ENCODE assay signal across 14 cellular contexts in genomic region chr2:100767224-100767653, GRCh38. TPM values are rescaled to one million over a fixed set of nuclear protein-coding genes. Genes with fewer than 3 reads are reported as not detected.
DNase-seq lines count a peak whose midpoint lies in the region; ATAC-seq and TF ChIP-seq lines count a peak whose summit lies in the region.
"Had no signal": no experiment of that assay in that cellular context is flagged by ENCODE, and none has a peak within 500 bp of the region (broad histone marks: within the 10 kb centered on the region; RNA-seq: fewer than 3 reads in every experiment).

No MANE protein-coding gene starts in this region.

- H3K27me3 ChIP-seq in osteoblast (ENCODE audit: insufficient read depth, low read length), result no peaks in the 10 kb centered on the region
- H3K27me3 ChIP-seq in upper lobe of right lung, result no peaks in the 10 kb centered on the region
- H3K27me3 ChIP-seq: vagina had no signal

- H3K79me2 ChIP-seq in osteoblast (ENCODE audit: insufficient read depth, low read length), result no peaks in the 10 kb centered on the region

- no peak for ATAC-seq in activated T-cell treated with anti-CD3 and anti-CD28 coated beads, Interleukin-2, amount 50 U/mL, for 4 hours
- ATAC-seq in upper lobe of right lung, result no peak
- ATAC-seq: natural killer cell had no signal

- H3K4me1 Mint-ChIP-seq in activated T-cell treated with anti-CD3 and anti-CD28 coated beads, Interleukin-2, amount 50 U/mL, for 4 hours (ENCODE audit: low read depth), result no peaks in the 10 kb centered on the region
- H3K4me1 Mint-ChIP-seq: CD4-positive, alpha-beta memory T cell; natural killer cell had no signal

- H3K9me3 ChIP-seq in osteoblast (ENCODE audit: low read depth, low read length), result no peaks in the 10 kb centered on the region
- no peaks in the 10 kb centered on the region for H3K9me3 ChIP-seq in upper lobe of right lung
- H3K9me3 ChIP-seq: vagina had no signal

- peaks cover 19% of the 10 kb centered on the region for H3K4me1 ChIP-seq in osteoblast (ENCODE audit: insufficient read depth, low read length)
- no peaks in the 10 kb centered on the region for H3K4me1 ChIP-seq in upper lobe of right lung

- H3K36me3 ChIP-seq in osteoblast (ENCODE audit: insufficient read depth, low read length) (no peaks in the 10 kb centered on the region), upper lobe of right lung (no peaks in the 10 kb centered on the region)
- H3K36me3 ChIP-seq: vagina had no signal

- H3K27ac ChIP-seq in osteoblast (ENCODE audit: low read depth, low read length) (peak overlapping the region; percentile 56), upper lobe of right lung (no peak overlapping the region)
- H3K27ac ChIP-seq: KMS-11 had no signal

- no peak overlapping the region for H3K4me3 ChIP-seq in epithelial cell of esophagus (ENCODE audit: low read length)
- H3K4me3 ChIP-seq in osteoblast (ENCODE audit: insufficient read depth, low read length), result no peak overlapping the region
- no peak overlapping the region for H3K4me3 ChIP-seq in upper lobe of right lung
- H3K4me3 ChIP-seq: vagina had no signal

- H3K27me3 Mint-ChIP-seq in activated T-cell treated with anti-CD3 and anti-CD28 coated beads, Interleukin-2, amount 50 U/mL, for 4 hours (ENCODE audit: low read depth), result peaks cover 14% of the 10 kb centered on the region

- peak overlapping the region; percentile 22 for H3K4me2 ChIP-seq in osteoblast (ENCODE audit: insufficient read depth, low read length)
- H3K4me2 ChIP-seq: KMS-11 had no signal

- no peak overlapping the region for H3K4me3 Mint-ChIP-seq in activated T-cell treated with anti-CD3 and anti-CD28 coated beads, Interleukin-2, amount 50 U/mL, for 4 hours
- H3K4me3 Mint-ChIP-seq: CD4-positive, alpha-beta memory T cell; natural killer cell had no signal

- DNase-seq in EH (ENCODE audit: low read depth), result peak; percentile 97
- peak; percentile 72 for DNase-seq in RKO (ENCODE audit: low spot score)
- DNase-seq in epithelial cell of esophagus (ENCODE audit: low read depth), result peak; percentile 58
- no peak for DNase-seq in osteoblast (ENCODE audit: insufficient read length, low spot score, missing footprints)
- DNase-seq in NOMO-1 (lab: John Stamatoyannopoulos, UW; ENCODE audit: unreplicated experiment in 2 of 2), result no peak
- no peak for DNase-seq in NCI-H2029 treated with DMSO at 0.1 percent for 48 hours (lab: John Stamatoyannopoulos, UW)
- DNase-seq in activated T-cell treated with anti-CD3 and anti-CD28 coated beads, Interleukin-2, amount 50 U/mL, for 4 hours, result no peak
- DNase-seq in upper lobe of right lung, result no peak
- DNase-seq: CD4-positive, alpha-beta memory T cell; islet precursor cell; natural killer cell; NCI-H2107 had no signal

- H4K20me1 ChIP-seq in osteoblast (ENCODE audit: insufficient read depth, low read length), result no peaks in the 10 kb centered on the region

- H3K9me3 Mint-ChIP-seq in activated T-cell treated with anti-CD3 and anti-CD28 coated beads, Interleukin-2, amount 50 U/mL, for 4 hours, result no peaks in the 10 kb centered on the region
- H3K9me3 Mint-ChIP-seq: natural killer cell had no signal

- H3K36me3 Mint-ChIP-seq in activated T-cell treated with anti-CD3 and anti-CD28 coated beads, Interleukin-2, amount 50 U/mL, for 4 hours (ENCODE audit: insufficient read depth), result no peaks in the 10 kb centered on the region
- H3K36me3 Mint-ChIP-seq: CD4-positive, alpha-beta memory T cell; natural killer cell had no signal

- TF ChIP-seq CTCF in epithelial cell of esophagus (IDR thresholded peaks at IDR 0.05; ENCODE audit: insufficient read depth, low read depth, low read length, missing control alignments) (no peak), osteoblast (IDR thresholded peaks at IDR 0.05; ENCODE audit: extremely low read depth, low read depth, low read length) (no peak), upper lobe of right lung (IDR thresholded peaks at IDR 0.05) (no peak)

- no peak overlapping the region for H2AFZ ChIP-seq in osteoblast (ENCODE audit: low read length)

- intact Hi-C loops in upper lobe of right lung (cut with DNase I), result no loop called here

RNA-seq across cellular contexts. Expression of gene NPAS2, which starts 52.7 kb away (rescaled TPM):
- total RNA-seq in osteoblast (8.3 and 8.7 TPM in 2 replicates), upper lobe of right lung (11.4 TPM)
- 10 to 100 TPM in 2 of 3 donors, 1 to 10 TPM in 1; 4.8 to 14.6 (median 10.4) TPM for total RNA-seq in activated T-cell treated with anti-CD3 and anti-CD28 coated beads, Interleukin-2, amount 50 U/mL, for 4 hours
- total RNA-seq: natural killer cell had no signal

Comparison
In these comparisons a context has a peak if more than half of its experiments do, and no peak if none do; other contexts are left out.
1. DNase-seq: peak in EH (single experiment), RKO (single experiment) and epithelial cell of esophagus (single experiment); none in osteoblast (single experiment), NOMO-1 (0 of 2), NCI-H2029 treated with DMSO at 0.1 percent for 48 hours (single experiment), activated T-cell treated with anti-CD3 and anti-CD28 coated beads, Interleukin-2, amount 50 U/mL, for 4 hours (single experiment) and upper lobe of right lung (single experiment).